12 cellular contexts compared by ENCODE assay signal in genomic region chr1:23951646-23952095, GRCh38. TPM values are rescaled to one million over a fixed set of nuclear protein-coding genes. Genes with fewer than 3 reads are reported as not detected.
DNase-seq lines count a peak whose midpoint lies in the region; ATAC-seq, FAIRE-seq and TF ChIP-seq lines count a peak whose summit lies in the region.
"Had no signal": no experiment of that assay in that cellular context is flagged by ENCODE, and none has a peak within 500 bp of the region (broad histone marks: within the 10 kb centered on the region; RNA-seq: fewer than 3 reads in every experiment).

No MANE protein-coding gene starts in this region.

- no peak for ATAC-seq in HG02973 (IDR thresholded peaks at IDR 0.05; ENCODE audit: unreplicated experiment)
- no peak for ATAC-seq in GM19395 (IDR thresholded peaks at IDR 0.05; ENCODE audit: unreplicated experiment)
- ATAC-seq: activated CD4-positive, alpha-beta T cell treated with anti-CD3 and anti-CD28 coated beads for 36 hours had no signal

- H3K9ac ChIP-seq in keratinocyte (ENCODE audit: control insufficient read depth, extremely low read depth, insufficient read depth, low read length), result no peak overlapping the region

- CTCF ChIA-PET in MCF 10A (lab: Yijun Ruan, JAX), result interaction anchor here (1.2 to 1.4 kb wide), 2 partner anchors 20 to 161 kb away, joined by 5 to 6 read pairs; no protein-coding TSS in a partner anchor

- no peaks in the 10 kb centered on the region for H3K27me3 Mint-ChIP-seq in MCF 10A (ENCODE audit: insufficient read depth, unreplicated experiment)
- H3K27me3 Mint-ChIP-seq: activated CD4-positive, alpha-beta T cell treated with anti-CD3 and anti-CD28 coated beads for 36 hours had no signal

- DNase-seq in MCF 10A (ENCODE audit: unreplicated experiment) (peak; percentile 95), breast epithelium (ENCODE audit: low spot score in 2 of 2) (no peak), amniotic epithelial cell (ENCODE audit: low read depth) (peak; percentile 90), keratinocyte (ENCODE audit: low read depth, low spot score) (peak; percentile 84), urothelium cell line (ENCODE audit: low spot score) (peak; percentile 81), posterior cingulate gyrus (no peak)
- DNase-seq: activated CD4-positive, alpha-beta T cell treated with anti-CD3 and anti-CD28 coated beads for 36 hours; spleen had no signal

- POLR2A ChIA-PET in MCF 10A (lab: Yijun Ruan, JAX), result interaction anchor here (0.6 to 6.7 kb wide), 15 partner anchors 9 to 207 kb away, joined by 3 to 49 read pairs (median 5); partner anchors contain the start of genes GALE, LYPLA2, PNRC2 and SRSF10

- H3K9me3 Mint-ChIP-seq in MCF 10A (ENCODE audit: unreplicated experiment), result no peaks in the 10 kb centered on the region

- no TSS peak for BruUV-seq in MCF 10A (replicated peaks; lab: Mats Ljungman, UMichigan)

- H3K27ac ChIP-seq in breast epithelium, result peak overlapping the region in 1 of 2 donors; percentile 40
- peak overlapping the region; percentile 32 for H3K27ac ChIP-seq in keratinocyte (ENCODE audit: control insufficient read depth, insufficient read depth, low read length)
- H3K27ac ChIP-seq: spleen had no signal

- H3K4me3 ChIP-seq in breast epithelium (no peak overlapping the region), keratinocyte (ENCODE audit: control insufficient read depth in 2 of 3, extremely low read depth in 1 of 3, insufficient read depth in 2 of 3, low read depth in 1 of 3, low read length in 3 of 3) (no peak overlapping the region)
- H3K4me3 ChIP-seq: spleen had no signal

- dilution Hi-C loops in keratinocyte (cut with MboI; ENCODE audit: extremely low pct_ligation_motif_present, low sequenced_read_pairs), result no loop called here

- H3K4me3 Mint-ChIP-seq in MCF 10A (ENCODE audit: unreplicated experiment), result peak overlapping the region; percentile 23
- H3K4me3 Mint-ChIP-seq: activated CD4-positive, alpha-beta T cell treated with anti-CD3 and anti-CD28 coated beads for 36 hours; brain had no signal

- no peaks in the 10 kb centered on the region for H3K4me1 ChIP-seq in breast epithelium
- peaks cover 33% of the 10 kb centered on the region for H3K4me1 ChIP-seq in keratinocyte (ENCODE audit: control insufficient read depth, extremely low read depth, insufficient read depth, low read length)

- H2AFZ ChIP-seq in keratinocyte (ENCODE audit: control insufficient read depth, low read length), result peak overlapping the region; percentile 45

- intact Hi-C loops in MCF 10A (cut with micrococcal nuclease) (loop anchor here (10.0 kb wide), 1 partner anchor 163 kb away; the partner anchor contains the start of gene MYOM3), breast epithelium (cut with DNase I; ENCODE audit: low total_unique reads) (loop anchor here (10.0 kb wide), 1 partner anchor 73 kb away; no protein-coding TSS in a partner anchor), posterior cingulate gyrus (cut with DNase I) (no loop called here)

- H3K9me1 ChIP-seq in keratinocyte (ENCODE audit: control insufficient read depth, extremely low read depth, insufficient read depth, low read length), result no peaks in the 10 kb centered on the region

- H3K79me2 ChIP-seq in keratinocyte (ENCODE audit: control insufficient read depth, insufficient read depth, low read length), result no peaks in the 10 kb centered on the region

- TF ChIP-seq CTCF in MCF 10A (IDR thresholded peaks at IDR 0.05; ENCODE audit: unreplicated experiment), result no peak
- no peak for TF ChIP-seq CTCF in breast epithelium (IDR thresholded peaks at IDR 0.05)
- TF ChIP-seq CTCF in keratinocyte (optimal IDR thresholded peaks at IDR 0.05 in 1 of 3, IDR thresholded peaks at IDR 0.05 in 1 of 3, conservative IDR thresholded peaks at IDR 0.05 in 1 of 3; ENCODE audit: extremely low read depth in 1 of 3, insufficient read depth in 2 of 3, low read length in 3 of 3), result no peak

- no peak for TF ChIP-seq POLR2A in breast epithelium (IDR thresholded peaks at IDR 0.05)

- H3K36me3 Mint-ChIP-seq in MCF 10A (ENCODE audit: insufficient read depth, unreplicated experiment), result peaks cover 11% of the 10 kb centered on the region
- H3K36me3 Mint-ChIP-seq: brain had no signal

- no peaks in the 10 kb centered on the region for H4K20me1 ChIP-seq in keratinocyte (ENCODE audit: control insufficient read depth, extremely low read depth, insufficient read depth, low read length)

- FAIRE-seq in keratinocyte (lab: Jason Lieb, UNC) (peak; percentile 81), urothelium cell line (lab: Jason Lieb, UNC) (no peak)

- peaks cover 37% of the 10 kb centered on the region for H3K4me1 Mint-ChIP-seq in MCF 10A (ENCODE audit: insufficient read depth, unreplicated experiment)

- H3K9me3 ChIP-seq in breast epithelium (peaks cover 0 to 5% of the 10 kb centered on the region in 2 donors), keratinocyte (ENCODE audit: control insufficient read depth, low read depth, low read length) (no peaks in the 10 kb centered on the region)

- peak overlapping the region; percentile 50 for H3K4me2 ChIP-seq in keratinocyte (ENCODE audit: control insufficient read depth, extremely low read depth, insufficient read depth, low read depth, low read length)

- peak overlapping the region; percentile 90 for H3K27ac Mint-ChIP-seq in MCF 10A (ENCODE audit: low read depth, unreplicated experiment)
- H3K27ac Mint-ChIP-seq: activated CD4-positive, alpha-beta T cell treated with anti-CD3 and anti-CD28 coated beads for 36 hours; brain had no signal

- H3K36me3 ChIP-seq in breast epithelium (no peaks in the 10 kb centered on the region), keratinocyte (ENCODE audit: control insufficient read depth in 2 of 2, extremely low read depth in 1 of 2, insufficient read depth in 2 of 2, low read length in 2 of 2) (no peaks in the 10 kb centered on the region)
- H3K36me3 ChIP-seq: spleen had no signal

- H3K27me3 ChIP-seq in breast epithelium (no peaks in the 10 kb centered on the region), keratinocyte (ENCODE audit: control insufficient read depth, extremely low read depth, insufficient read depth, low read length) (no peaks in the 10 kb centered on the region)
- H3K27me3 ChIP-seq: spleen had no signal

RNA-seq across cellular contexts. Expression of gene PNRC2, which starts 8.0 kb away (rescaled TPM):
- 103 and 115 TPM in 2 replicates for total RNA-seq in MCF 10A (2022)
- total RNA-seq in breast epithelium, result 100 to 1,000 TPM; 126 to 163 (median 134) TPM
- polyA plus RNA-seq in keratinocyte, result 62.7 to 87.1 TPM (median 74.3 TPM) in 3 replicates
- 342 TPM for polyA plus RNA-seq in keratinocyte (2011; ENCODE audit: low read depth)
- polyA plus RNA-seq in keratinocyte (2011; cell fraction: cytosol; rRNA removed), result 44.9 and 66.7 TPM in 2 replicates
- 69.6 and 101 TPM in 2 replicates for polyA plus RNA-seq in keratinocyte (2011; cell fraction: nucleus; rRNA removed)
- polyA plus RNA-seq in keratinocyte (2012; ENCODE audit: low replicate concordance), result 63.3 and 67.1 TPM in 2 replicates
- polyA minus RNA-seq in keratinocyte, result 9.2 to 66.4 TPM (median 56.3 TPM) in 3 replicates
- polyA minus RNA-seq in keratinocyte (2011; cell fraction: cytosol; rRNA and poly(A)+ RNA removed), result 60.0 TPM
- polyA minus RNA-seq in keratinocyte (2011; cell fraction: nucleus; rRNA and poly(A)+ RNA removed), result 34.6 and 41.4 TPM in 2 replicates

RNA-seq across cellular contexts. Expression of gene SRSF10, which starts 28.5 kb away (rescaled TPM):
- total RNA-seq in MCF 10A (2022) (121 and 134 TPM in 2 replicates), breast epithelium (100 to 1,000 TPM in 2 of 3 donors, 10 to 100 TPM in 1; 99.4 to 156 (median 116) TPM)
- 68.4 to 116 TPM (median 75.2 TPM) in 3 replicates for polyA plus RNA-seq in keratinocyte
- 63.3 TPM for polyA plus RNA-seq in keratinocyte (2011; ENCODE audit: low read depth)
- polyA plus RNA-seq in keratinocyte (2011; cell fraction: cytosol; rRNA removed), result 54.1 and 86.8 TPM in 2 replicates
- polyA plus RNA-seq in keratinocyte (2011; cell fraction: nucleus; rRNA removed), result 83.2 and 110 TPM in 2 replicates
- 37.8 and 68.9 TPM in 2 replicates for polyA plus RNA-seq in keratinocyte (2012; ENCODE audit: low replicate concordance)
- 25.7 to 97.1 TPM (median 43.6 TPM) in 3 replicates for polyA minus RNA-seq in keratinocyte
- 43.4 TPM for polyA minus RNA-seq in keratinocyte (2011; cell fraction: cytosol; rRNA and poly(A)+ RNA removed)
- 50.1 and 65.9 TPM in 2 replicates for polyA minus RNA-seq in keratinocyte (2011; cell fraction: nucleus; rRNA and poly(A)+ RNA removed)

RNA-seq across cellular contexts. Expression of gene CNR2, which starts 38.5 kb away (rescaled TPM):
- not detected in 2 replicates for total RNA-seq in MCF 10A (2022)
- total RNA-seq in breast epithelium, result under 1 TPM in 1 of 3 donors, not detected in 2; under 0.01 TPM
- not detected in 3 replicates for polyA plus RNA-seq in keratinocyte
- not detected for polyA plus RNA-seq in keratinocyte (2011; ENCODE audit: low read depth)
- polyA plus RNA-seq in keratinocyte (2011; cell fraction: cytosol; rRNA removed), result not detected in 2 replicates
- not detected in 2 replicates for polyA plus RNA-seq in keratinocyte (2011; cell fraction: nucleus; rRNA removed)
- polyA plus RNA-seq in keratinocyte (2012; ENCODE audit: low replicate concordance), result not detected in 2 replicates
- polyA minus RNA-seq in keratinocyte, result not detected in 3 replicates
- not detected for polyA minus RNA-seq in keratinocyte (2011; cell fraction: cytosol; rRNA and poly(A)+ RNA removed)
- polyA minus RNA-seq in keratinocyte (2011; cell fraction: nucleus; rRNA and poly(A)+ RNA removed), result not detected in 2 replicates
- total RNA-seq: activated CD4-positive, alpha-beta T cell treated with anti-CD3 and anti-CD28 coated beads for 36 hours had no signal
- polyA plus RNA-seq: AG04450 had no signal

Comparison
In these comparisons a context has a peak if more than half of its experiments do, and no peak if none do; other contexts are left out.
1. DNase-seq: peak in MCF 10A (single experiment), amniotic epithelial cell (single experiment), keratinocyte (single experiment) and urothelium cell line (single experiment); none in breast epithelium (0 of 2) and posterior cingulate gyrus (0 of 10).